8 cellular contexts compared by ENCODE assay signal in genomic region chr20:47620808-47621805, GRCh38.
DNase-seq lines count a peak whose midpoint lies in the region; ATAC-seq and TF ChIP-seq lines count a peak whose summit lies in the region.

No MANE protein-coding gene starts in this region.

- H2BK12ac ChIP-seq in mesenchymal stem cell (ENCODE audit: low read length in 2 of 2), result no peak overlapping the region

- H3K4me3 ChIP-seq in IMR-90 (ENCODE audit: insufficient read depth, low read depth, low read length) (no peak overlapping the region), PC-3 (ENCODE audit: low read length) (no peak overlapping the region), coronary artery (no peak overlapping the region), mesenchymal stem cell (ENCODE audit: insufficient read depth in 1 of 2, low read depth in 1 of 2, low read length in 2 of 2) (no peak overlapping the region)

- H4K91ac ChIP-seq in IMR-90 (ENCODE audit: insufficient read depth, low read depth, low read length) (no peak overlapping the region), mesenchymal stem cell (ENCODE audit: low read length) (no peak overlapping the region)

- intact Hi-C loops in IMR-90 (cut with micrococcal nuclease) (loop anchor here (1.0 to 5.0 kb wide), 7 partner anchors 118 to 874 kb away; no protein-coding TSS in a partner anchor), PC-3 (cut with micrococcal nuclease) (loop anchor here (1.0 to 5.0 kb wide), 7 partner anchors 44 to 425 kb away; no protein-coding TSS in a partner anchor)

- no peak overlapping the region for H3K4ac ChIP-seq in IMR-90 (ENCODE audit: low read depth, low read length)
- no peak overlapping the region for H3K4ac ChIP-seq in mesenchymal stem cell (ENCODE audit: low read depth in 1 of 2, low read length in 2 of 2)

- no peak overlapping the region for H2AK5ac ChIP-seq in IMR-90 (ENCODE audit: low read depth, low read length)
- no peak overlapping the region for H2AK5ac ChIP-seq in mesenchymal stem cell (ENCODE audit: low read length, severe bottlenecking)

- no peak overlapping the region for H4K5ac ChIP-seq in IMR-90 (ENCODE audit: low read depth, low read length)

- H2BK5ac ChIP-seq in IMR-90 (ENCODE audit: low read depth, low read length, poor library complexity, severe bottlenecking) (no peak overlapping the region), mesenchymal stem cell (ENCODE audit: low read depth, low read length, poor library complexity, severe bottlenecking) (no peak overlapping the region)

- H4K8ac ChIP-seq in IMR-90 (ENCODE audit: low read depth in 2 of 2, low read length in 2 of 2), result no peak overlapping the region
- H4K8ac ChIP-seq in mesenchymal stem cell (ENCODE audit: low read length), result no peak overlapping the region

- peaks cover 2% of the 10 kb centered on the region; the same call in 1 of the 2 replicates for H3K36me3 ChIP-seq in IMR-90 (ENCODE audit: control insufficient read depth, insufficient read depth, low read length)
- peaks cover 15% of the 10 kb centered on the region; the same call in 1 of the 2 replicates for H3K36me3 ChIP-seq in PC-3 (ENCODE audit: low read depth, low read length)
- H3K36me3 ChIP-seq in mesenchymal stem cell (ENCODE audit: control insufficient read depth in 1 of 2, insufficient read depth in 2 of 2, low read depth in 1 of 2, low read length in 2 of 2), result peaks cover 3 to 43% of the 10 kb centered on the region in 2 experiments

- no TSS peak for BruUV-seq in IMR-90 (replicated peaks; lab: Mats Ljungman, UMichigan)
- BruUV-seq in PC-3 (replicated peaks; lab: Mats Ljungman, UMichigan), result no TSS peak

- no peak overlapping the region for H3K4me2 ChIP-seq in IMR-90 (ENCODE audit: low read depth, low read length)
- no peak overlapping the region for H3K4me2 ChIP-seq in PC-3 (ENCODE audit: low read length)
- no peak overlapping the region for H3K4me2 ChIP-seq in mesenchymal stem cell (ENCODE audit: low read length, poor library complexity, severe bottlenecking)

- H2BK120ac ChIP-seq in IMR-90 (ENCODE audit: low read depth, low read length) (no peak overlapping the region), mesenchymal stem cell (ENCODE audit: low read depth, low read length) (no peak overlapping the region)

- H3K79me2 ChIP-seq in PC-3 (ENCODE audit: low read length), result no peaks in the 10 kb centered on the region

- H2BK20ac ChIP-seq in IMR-90 (ENCODE audit: low read depth, low read length), result no peak overlapping the region

- H3K9ac ChIP-seq in IMR-90 (ENCODE audit: low read depth, low read length), result no peak overlapping the region
- H3K9ac ChIP-seq in PC-3 (ENCODE audit: low read length), result no peak overlapping the region
- H3K9ac ChIP-seq in mesenchymal stem cell (ENCODE audit: low read length), result peak overlapping the region; percentile 63

- H3K27ac ChIP-seq in IMR-90 (ENCODE audit: insufficient read depth, low read length), result no peak overlapping the region
- no peak overlapping the region for H3K27ac ChIP-seq in PC-3 (ENCODE audit: low read length)
- H3K27ac ChIP-seq in coronary artery, result no peak overlapping the region
- no peak overlapping the region for H3K27ac ChIP-seq in mesenchymal stem cell (ENCODE audit: low read length, poor library complexity, severe bottlenecking)

- H3K23ac ChIP-seq in IMR-90 (ENCODE audit: low read depth, low read length) (no peak overlapping the region), mesenchymal stem cell (ENCODE audit: low read length in 2 of 2) (no peak overlapping the region)

- H3K56ac ChIP-seq in IMR-90 (ENCODE audit: extremely low read depth, insufficient read depth, low read length), result no peak overlapping the region

- dilution Hi-C loops in IMR-90 (cut with HindIII; ENCODE audit: low sequenced_read_pairs, unreplicated experiment), result no loop called here

- H2BK15ac ChIP-seq in IMR-90 (ENCODE audit: low read depth, low read length) (no peak overlapping the region), mesenchymal stem cell (ENCODE audit: low read depth, poor library complexity, severe bottlenecking) (no peak overlapping the region)

- H3K79me1 ChIP-seq in IMR-90 (ENCODE audit: low read depth in 1 of 2, low read length in 2 of 2) (peaks cover 12 to 24% of the 10 kb centered on the region in 2 experiments), mesenchymal stem cell (replicated peaks; ENCODE audit: low read length, poor library complexity, severe bottlenecking) (peaks cover 10% of the 10 kb centered on the region)

- ATAC-seq in IMR-90 (ENCODE audit: low read depth) (peak; percentile 68), PC-3 (0 out of 2 replicates have a peak, but pooled peaks have one; percentile 38), GM19452 (IDR thresholded peaks at IDR 0.05; ENCODE audit: unreplicated experiment) (no peak)

- no peaks in the 10 kb centered on the region for H3K9me3 ChIP-seq in IMR-90 (ENCODE audit: control insufficient read depth, insufficient read depth, low read length)
- H3K9me3 ChIP-seq in PC-3 (ENCODE audit: low read length), result no peaks in the 10 kb centered on the region
- H3K9me3 ChIP-seq in mesenchymal stem cell (ENCODE audit: control insufficient read depth, low read length), result no peaks in the 10 kb centered on the region

- H3K18ac ChIP-seq in IMR-90 (ENCODE audit: low read depth, low read length), result no peak overlapping the region
- H3K18ac ChIP-seq in mesenchymal stem cell (ENCODE audit: low read depth in 1 of 2, low read length in 2 of 2), result no peak overlapping the region

- H3K9me1 ChIP-seq in IMR-90 (ENCODE audit: insufficient read depth, low read length), result no peaks in the 10 kb centered on the region

- in situ Hi-C loops in IMR-90 (cut with MboI; ENCODE audit: low sequenced_read_pairs), result loop anchor here (5.0 to 10.0 kb wide), 4 partner anchors 239 to 866 kb away; no protein-coding TSS in a partner anchor

- H2AFZ ChIP-seq in IMR-90 (replicated peaks; ENCODE audit: low read length, poor library complexity), result no peak overlapping the region
- H2AFZ ChIP-seq in PC-3 (ENCODE audit: low read length), result no peak overlapping the region
- H2AFZ ChIP-seq in mesenchymal stem cell (ENCODE audit: low read depth, low read length), result no peak overlapping the region

- no peaks in the 10 kb centered on the region; the same call in 1 of the 2 replicates for H4K20me1 ChIP-seq in IMR-90 (ENCODE audit: insufficient read depth, low read length)
- H4K20me1 ChIP-seq in PC-3 (ENCODE audit: low read length), result no peaks in the 10 kb centered on the region

- WGBS in IMR-90 (ENCODE audit: extremely low coverage in 2 of 2, insufficient read length in 1 of 2), 2 experiments, result 40% methylated on average over 1 of the region's 8 CpGs; no CpG with 5 or more reads in 1 of the 2 experiments
- WGBS in mesenchymal stem cell, result 82% methylated on average over 4 of the region's 8 CpGs

- H3K14ac ChIP-seq in IMR-90 (replicated peaks; ENCODE audit: low read depth, low read length), result no peak overlapping the region
- H3K14ac ChIP-seq in mesenchymal stem cell (ENCODE audit: low read length in 2 of 2), result no peak overlapping the region

- H2AK9ac ChIP-seq in IMR-90 (replicated peaks; ENCODE audit: low read depth, low read length, poor library complexity), result no peak overlapping the region

- 0 out of 2 replicates have a peak, but pooled peaks have one; percentile 34 for TF ChIP-seq POLR2A in IMR-90 (IDR thresholded peaks at IDR 0.05; ENCODE audit: low read depth, low read length)

- no peaks in the 10 kb centered on the region for H3K4me1 ChIP-seq in IMR-90 (ENCODE audit: control insufficient read depth, insufficient read depth, low read length)
- peaks cover 5% of the 10 kb centered on the region; the same call in 1 of the 2 replicates for H3K4me1 ChIP-seq in PC-3 (ENCODE audit: insufficient read depth, low read length)
- H3K4me1 ChIP-seq in mesenchymal stem cell (ENCODE audit: control insufficient read depth, insufficient read depth, low read depth, low read length), result peaks cover 4% of the 10 kb centered on the region

- H3K27me3 ChIP-seq in IMR-90 (ENCODE audit: control insufficient read depth, insufficient read depth, low read length) (no peaks in the 10 kb centered on the region), PC-3 (ENCODE audit: low read length) (no peaks in the 10 kb centered on the region), mesenchymal stem cell (ENCODE audit: control insufficient read depth in 1 of 2, insufficient read depth in 1 of 2, low read length in 2 of 2) (no peaks in the 10 kb centered on the region)

- CTCF ChIA-PET in IMR-90 (lab: Yijun Ruan, JAX) (interaction anchor here (0.5 to 2.4 kb wide), 9 partner anchors 11 to 882 kb away, joined by 3 to 7 read pairs (median 3); partner anchors contain the start of gene NCOA3), PC-3 (lab: Charles Lee) (interaction anchor here (0.5 to 1.5 kb wide), 11 partner anchors 11 to 932 kb away, joined by 3 to 18 read pairs (median 5); partner anchors contain the start of gene TP53RK)

- peak; percentile 92 for TF ChIP-seq CTCF in IMR-90 (conservative IDR thresholded peaks at IDR 0.05; ENCODE audit: low read depth, low read length)
- peak; percentile 92 for TF ChIP-seq CTCF in PC-3 (conservative IDR thresholded peaks at IDR 0.05; ENCODE audit: low read depth, low read length)
- TF ChIP-seq CTCF in coronary artery (IDR thresholded peaks at IDR 0.05), result peak; percentile 74

- peak; percentile 91 for TF ChIP-seq RAD21 in IMR-90 (IDR thresholded peaks at IDR 0.05; ENCODE audit: low read length)

- DNase-seq in NCI-H1436 (lab: John Stamatoyannopoulos, UW), result peak; percentile 54
- no peak for DNase-seq in NCI-H1436 treated with DMSO at 0.1 percent for 48 hours (lab: John Stamatoyannopoulos, UW)
- peak; percentile 82 for DNase-seq in IMR-90
- DNase-seq in PC-3, result peak; percentile 86
- no peak for DNase-seq in coronary artery (ENCODE audit: low spot score)
- peak; percentile 72 for DNase-seq in mesenchymal stem cell
- DNase-seq in stimulated activated naive CD4-positive, alpha-beta T cell treated with Interleukin-2 at 50 U/mL for 16 hours (lab: John Stamatoyannopoulos, UW), result no peak

- POLR2A ChIA-PET in IMR-90 (lab: Charles Lee; ENCODE audit: unreplicated experiment), result interaction anchor here (0.6 kb wide), 1 partner anchor 228 kb away, joined by 3 read pairs; no protein-coding TSS in a partner anchor
- POLR2A ChIA-PET in PC-3 (lab: Charles Lee; ENCODE audit: unreplicated experiment), result interaction anchor here (0.6 to 1.0 kb wide), 3 partner anchors 53 to 237 kb away, joined by 3 to 6 read pairs (median 3); no protein-coding TSS in a partner anchor

- no peaks in the 10 kb centered on the region for H3F3A ChIP-seq in PC-3 (ENCODE audit: low read length, unreplicated experiment)

- H3K9me2 ChIP-seq in PC-3 (replicated peaks; ENCODE audit: low read length), result no peaks in the 10 kb centered on the region

TF ChIP-seq in IMR-90, 13 proteins besides CTCF, POLR2A, EP300 and RAD21:
- TF ChIP-seq SMC3 (IDR thresholded peaks at IDR 0.05; ENCODE audit: low read depth, low read length), result peak; percentile 83
- TF ChIP-seq NFE2L2 (IDR thresholded peaks at IDR 0.05; ENCODE audit: low read depth, low read length), result no peak
- TF ChIP-seq CHD1 (IDR thresholded peaks at IDR 0.05; ENCODE audit: low read depth, low read length), result no peak
- TF ChIP-seq MXI1 (IDR thresholded peaks at IDR 0.05; ENCODE audit: borderline replicate concordance, low read depth, low read length), result no peak
- no peak for TF ChIP-seq MAZ (IDR thresholded peaks at IDR 0.05; ENCODE audit: borderline replicate concordance, low read depth, low read length)

Comparison
In these comparisons a context has a peak if more than half of its experiments do, and no peak if none do; other contexts are left out.
1. DNase-seq: peak in NCI-H1436 (single experiment), IMR-90 (single experiment), PC-3 (single experiment) and mesenchymal stem cell (single experiment); none in NCI-H1436 treated with DMSO at 0.1 percent for 48 hours (single experiment), coronary artery (single experiment) and stimulated activated naive CD4-positive, alpha-beta T cell treated with Interleukin-2 at 50 U/mL for 16 hours (single experiment).
2. Peak in every context shown above with its lines, with median percentiles within 50 percentile points of each other: CTCF ChIP-seq.